ENCODE assay signal across 8 cellular contexts in genomic region chr2:189661148-189661956, GRCh38. TPM values are rescaled to one million over a fixed set of nuclear protein-coding genes. Genes with fewer than 3 reads are reported as not detected.
DNase-seq lines count a peak whose midpoint lies in the region; TF ChIP-seq lines count a peak whose summit lies in the region.

Gene ASNSD1 (plus strand): TSS chr2:189661459. CDS start chr2:189666133, 4,674 bp downstream.

- peaks cover 0 to 12% (median 9%) of the 10 kb centered on the region in 3 experiments; a peak in 5 of 7 replicates for H3K36me3 Mint-ChIP-seq in H9 (ENCODE audit: insufficient read depth in 1 of 3, low read depth in 3 of 3)

- H3K9ac ChIP-seq in H9 (ENCODE audit: extremely low read depth, insufficient read length, low read length) (peak within 1 kb of the TSS; percentile 95), neural cell (ENCODE audit: low read length) (peak within 1 kb of the TSS; percentile 86), stomach smooth muscle (ENCODE audit: low read length in 2 of 2) (peak within 1 kb of the TSS; percentile 94 to 99)

- no peaks in the 10 kb centered on the region for H3F3A ChIP-seq in neural cell (ENCODE audit: insufficient read depth, low read length, poor library complexity, severe bottlenecking)

- H3K56ac ChIP-seq in H9 (ENCODE audit: insufficient read length, low read depth, low read length): no peak within 1 kb of the TSS

- H4K20me1 ChIP-seq in H9 (ENCODE audit: control insufficient read depth, insufficient read depth, insufficient read length) (no peaks in the 10 kb centered on the region), neural cell (ENCODE audit: insufficient read depth) (no peaks in the 10 kb centered on the region)

- H2AFZ ChIP-seq in H9 (ENCODE audit: low read length) (peak within 1 kb of the TSS; percentile 17), neural cell (ENCODE audit: low read depth, low read length) (peak within 1 kb of the TSS; percentile 93)

- no peak within 1 kb of the TSS for H4K91ac ChIP-seq in H9 (ENCODE audit: insufficient read length, low read depth, low read length)

- H3K4me2 ChIP-seq in H9 (ENCODE audit: insufficient read depth, insufficient read length, low read length) (peak within 1 kb of the TSS; percentile 96), neural cell (ENCODE audit: low read length) (peak within 1 kb of the TSS; percentile 99)

- H3K9me2 ChIP-seq in neural cell (ENCODE audit: insufficient read depth, low read length): no peaks in the 10 kb centered on the region

- TF ChIP-seq EP300 in neural cell (conservative IDR thresholded peaks at IDR 0.05; ENCODE audit: poor library complexity, severe bottlenecking): no peak

- no peaks in the 10 kb centered on the region; the same call in 1 of the 2 replicates for H3K27me3 Mint-ChIP-seq in H9 (ENCODE audit: low read depth)

- DNase-seq in GDM1 (lab: John Stamatoyannopoulos, UW): peak; percentile 98
- peak; percentile 98 for DNase-seq in H9
- peak; percentile 98 for DNase-seq in M059J (ENCODE audit: low read depth)
- peak; percentile 98 to 99 for DNase-seq in SHP77 (lab: John Stamatoyannopoulos, UW)
- DNase-seq in activated effector memory CD4-positive, alpha-beta T cell treated with anti-CD3 and anti-CD28 coated beads, Interleukin-2, amount 50 U/mL, for 16 hours: peak; percentile 99
- peak; percentile 100 for DNase-seq in fibroblast of villous mesenchyme (ENCODE audit: low read depth)

- H3K27ac ChIP-seq in H9 (ENCODE audit: insufficient read length, low read depth, low read length): no peak within 1 kb of the TSS
- peak within 1 kb of the TSS; percentile 45 for H3K27ac ChIP-seq in neural cell (ENCODE audit: low read length)
- H3K27ac ChIP-seq in stomach smooth muscle (ENCODE audit: low read length): peak within 1 kb of the TSS; percentile 74

- H3T11ph ChIP-seq in H9 (ENCODE audit: low read length): no peak within 1 kb of the TSS

- no peak within 1 kb of the TSS for H3K4me3 Mint-ChIP-seq in H9

- peaks cover 3% of the 10 kb centered on the region; the same call in 1 of the 2 replicates for H3K79me2 ChIP-seq in H9 (ENCODE audit: insufficient read depth, low read length)
- H3K79me2 ChIP-seq in neural cell (replicated peaks; ENCODE audit: insufficient read depth, low read length): peaks cover 19% of the 10 kb centered on the region

- peak within 1 kb of the TSS; percentile 96 for H3K14ac ChIP-seq in H9 (ENCODE audit: insufficient read depth, low read length)

- no peaks in the 10 kb centered on the region; a peak in 1 of 4 replicates for H3K4me1 Mint-ChIP-seq in H9

- H2BK120ac ChIP-seq in H9 (ENCODE audit: low read depth, low read length, poor library complexity, severe bottlenecking): no peak within 1 kb of the TSS

- H3K4me3 ChIP-seq in fibroblast of villous mesenchyme (ENCODE audit: low read depth, low read length) (peak within 1 kb of the TSS; percentile 96), neural cell (ENCODE audit: low read length) (peak within 1 kb of the TSS; percentile 84), stomach smooth muscle (ENCODE audit: low read length in 2 of 2) (peak within 1 kb of the TSS; percentile 89 to 97)

- H3K9me3 ChIP-seq in H9 (ENCODE audit: control insufficient read depth, low read depth, low read length) (no peaks in the 10 kb centered on the region), neural cell (ENCODE audit: low read length) (no peaks in the 10 kb centered on the region), stomach smooth muscle (ENCODE audit: control insufficient read depth in 2 of 2, low read length in 2 of 2) (no peaks in the 10 kb centered on the region)

- H2BK5ac ChIP-seq in H9 (ENCODE audit: insufficient read length, low read length): no peak within 1 kb of the TSS

- peak within 1 kb of the TSS; percentile 79 for H3K18ac ChIP-seq in H9 (ENCODE audit: insufficient read length, low read depth, low read length)

- no peak within 1 kb of the TSS for H2BK20ac ChIP-seq in H9 (ENCODE audit: low read depth, low read length, poor library complexity, severe bottlenecking)

- H3K4me1 ChIP-seq in H9 (ENCODE audit: insufficient read depth, low read length): no peaks in the 10 kb centered on the region
- H3K4me1 ChIP-seq in stomach smooth muscle (ENCODE audit: control insufficient read depth, insufficient read depth, low read length): peaks cover 11% of the 10 kb centered on the region

- no peak within 1 kb of the TSS for H2BK15ac ChIP-seq in H9 (ENCODE audit: low read depth, low read length)

- H3K36me3 ChIP-seq in neural cell (ENCODE audit: insufficient read depth, low read length) (no peaks in the 10 kb centered on the region), stomach smooth muscle (ENCODE audit: control insufficient read depth in 2 of 2, insufficient read depth in 2 of 2, low read length in 2 of 2) (peaks cover 0 to 2% of the 10 kb centered on the region in 2 donors)

- TF ChIP-seq RAD21 in neural cell (conservative IDR thresholded peaks at IDR 0.05): peak; percentile 98

- no peak within 1 kb of the TSS for H3K27ac Mint-ChIP-seq in H9

- peak; percentile 97 for TF ChIP-seq CTCF in H9 (conservative IDR thresholded peaks at IDR 0.05)
- peak; percentile 89 for TF ChIP-seq CTCF in fibroblast of villous mesenchyme (IDR thresholded peaks at IDR 0.05; ENCODE audit: insufficient read depth, low read depth, low read length)
- peak; percentile 100 for TF ChIP-seq CTCF in neural cell (IDR thresholded peaks at IDR 0.05; ENCODE audit: poor library complexity, severe bottlenecking)

- no peak within 1 kb of the TSS for H2AK5ac ChIP-seq in H9 (ENCODE audit: insufficient read length, low read length)

- peaks cover 4% of the 10 kb centered on the region for H3K23me2 ChIP-seq in H9 (ENCODE audit: insufficient read length, low read depth, low read length, poor library complexity, severe bottlenecking)

- no CpG with 5 or more reads among the region's 46 CpGs for WGBS in H9 (ENCODE audit: extremely low coverage, insufficient read length, low lambda C conversion rate)

- H3K23ac ChIP-seq in H9 (ENCODE audit: insufficient read length, low read depth, low read length): no peak within 1 kb of the TSS

- H3K4ac ChIP-seq in H9 (ENCODE audit: low read depth, low read length): no peak within 1 kb of the TSS

- H3K9me3 Mint-ChIP-seq in H9: no peaks in the 10 kb centered on the region

- no peak within 1 kb of the TSS for H2BK12ac ChIP-seq in H9 (ENCODE audit: insufficient read length, low read depth, low read length)

- H3K27me3 ChIP-seq in H9 (ENCODE audit: insufficient read depth, low read length) (no peaks in the 10 kb centered on the region), neural cell (ENCODE audit: insufficient read depth, low read depth, low read length) (no peaks in the 10 kb centered on the region), stomach smooth muscle (ENCODE audit: control insufficient read depth in 1 of 2, insufficient read depth in 2 of 2, low read length in 2 of 2) (no peaks in the 10 kb centered on the region)

- peak within 1 kb of the TSS; percentile 49 for H4K5ac ChIP-seq in H9 (ENCODE audit: insufficient read length, low read depth, low read length)

- no peak within 1 kb of the TSS for H4K8ac ChIP-seq in H9 (replicated peaks; ENCODE audit: insufficient read length, low read depth, low read length)

- H3K79me1 ChIP-seq in H9 (ENCODE audit: insufficient read depth, low read depth, low read length, poor library complexity, severe bottlenecking): no peaks in the 10 kb centered on the region

TF ChIP-seq in neural cell, 6 proteins besides CTCF, POLR2A, EP300 and RAD21:
- TF ChIP-seq POLR2AphosphoS5 (IDR thresholded peaks at IDR 0.05) (peak; percentile 95), EZH2 (IDR thresholded peaks at IDR 0.05; ENCODE audit: borderline replicate concordance, insufficient read depth, low read length, poor library complexity, severe bottlenecking) (no peak), SMC3 (conservative IDR thresholded peaks at IDR 0.05; ENCODE audit: poor library complexity) (peak; percentile 98), MXI1 (conservative IDR thresholded peaks at IDR 0.05; ENCODE audit: poor library complexity, severe bottlenecking) (peak; percentile 96), TAF1 (IDR thresholded peaks at IDR 0.05; ENCODE audit: low read depth) (peak; percentile 89)
- TF ChIP-seq, protein P1, sequence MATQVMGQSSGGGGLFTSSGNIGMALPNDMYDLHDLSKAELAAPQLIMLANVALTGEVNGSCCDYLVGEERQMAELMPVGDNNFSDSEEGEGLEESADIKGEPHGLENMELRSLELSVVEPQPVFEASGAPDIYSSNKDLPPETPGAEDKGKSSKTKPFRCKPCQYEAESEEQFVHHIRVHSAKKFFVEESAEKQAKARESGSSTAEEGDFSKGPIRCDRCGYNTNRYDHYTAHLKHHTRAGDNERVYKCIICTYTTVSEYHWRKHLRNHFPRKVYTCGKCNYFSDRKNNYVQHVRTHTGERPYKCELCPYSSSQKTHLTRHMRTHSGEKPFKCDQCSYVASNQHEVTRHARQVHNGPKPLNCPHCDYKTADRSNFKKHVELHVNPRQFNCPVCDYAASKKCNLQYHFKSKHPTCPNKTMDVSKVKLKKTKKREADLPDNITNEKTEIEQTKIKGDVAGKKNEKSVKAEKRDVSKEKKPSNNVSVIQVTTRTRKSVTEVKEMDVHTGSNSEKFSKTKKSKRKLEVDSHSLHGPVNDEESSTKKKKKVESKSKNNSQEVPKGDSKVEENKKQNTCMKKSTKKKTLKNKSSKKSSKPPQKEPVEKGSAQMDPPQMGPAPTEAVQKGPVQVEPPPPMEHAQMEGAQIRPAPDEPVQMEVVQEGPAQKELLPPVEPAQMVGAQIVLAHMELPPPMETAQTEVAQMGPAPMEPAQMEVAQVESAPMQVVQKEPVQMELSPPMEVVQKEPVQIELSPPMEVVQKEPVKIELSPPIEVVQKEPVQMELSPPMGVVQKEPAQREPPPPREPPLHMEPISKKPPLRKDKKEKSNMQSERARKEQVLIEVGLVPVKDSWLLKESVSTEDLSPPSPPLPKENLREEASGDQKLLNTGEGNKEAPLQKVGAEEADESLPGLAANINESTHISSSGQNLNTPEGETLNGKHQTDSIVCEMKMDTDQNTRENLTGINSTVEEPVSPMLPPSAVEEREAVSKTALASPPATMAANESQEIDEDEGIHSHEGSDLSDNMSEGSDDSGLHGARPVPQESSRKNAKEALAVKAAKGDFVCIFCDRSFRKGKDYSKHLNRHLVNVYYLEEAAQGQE (IDR thresholded peaks at IDR 0.05; ENCODE audit: borderline replicate concordance): peak; percentile 67

RNA-seq across cellular contexts. Expression of gene ASNSD1, which starts in this region (rescaled TPM):
- 48.5 TPM in 2 replicates for total RNA-seq in H9 (2021)
- 30.1 and 48.1 TPM in 2 replicates for total RNA-seq in M059J (2014; rRNA removed; shearing (Covaris generic))
- 49.0 and 69.1 TPM in 2 replicates for total RNA-seq in fibroblast of villous mesenchyme
- 61.7 and 94.3 TPM in 2 replicates for polyA plus RNA-seq in neural cell
- 86.4 and 98.7 TPM in 2 replicates for polyA minus RNA-seq in neural cell
